ENCODE assay signal across 21 cellular contexts in genomic region chr10:60021324-60021723, GRCh38.
"Had no signal": no experiment of that assay in that cellular context is flagged by ENCODE, and none has a peak within 500 bp of the region (broad histone marks: within the 10 kb centered on the region; RNA-seq: fewer than 3 reads in every experiment).

No MANE protein-coding gene starts in this region.

- H3K4me1 ChIP-seq: ascending aorta had no signal

- FAIRE-seq: bronchial epithelial cell, K562 had no signal

- H3K27me3 ChIP-seq: ascending aorta, body of pancreas had no signal

- H3K9me3 ChIP-seq: ascending aorta, body of pancreas had no signal

- H2AFZ ChIP-seq: PC-9 had no signal

- H3K4me2 ChIP-seq: PC-9 had no signal

- H3K27ac ChIP-seq: ascending aorta, body of pancreas, PC-9 had no signal

- DNase-seq: activated CD4-positive, alpha-beta memory T cell treated with anti-CD3 and anti-CD28 coated beads for 36 hours; activated CD4-positive, alpha-beta T cell treated with anti-CD3 and anti-CD28 coated beads, Interleukin-2, amount 10 ng/mL, durations not matched to agents 24 days and 14 days; activated CD4-positive, CD25-positive, alpha-beta regulatory T cell treated with anti-CD3 and anti-CD28 coated beads, Interleukin-2, amount 50 U/mL, for 72 hours; activated CD8-positive, alpha-beta memory T cell treated with anti-CD3 and anti-CD28 coated beads for 24 hours; activated naive CD8-positive, alpha-beta T cell treated with anti-CD3 and anti-CD28 coated beads, Interleukin-2, amount 50 U/mL, for 24 hours; activated T-cell treated with anti-CD3 and anti-CD28 coated beads, Interleukin-2, amount 50 U/mL, for 48 hours; amniotic stem cell; body of pancreas; Karpas-422; MM.1S; NCI-H1105 treated with DMSO at 0.1 percent for 48 hours; NCI-H1436 treated with DMSO at 0.1 percent for 48 hours; NCI-H187; NCI-H2081 treated with DMSO at 0.1 percent for 48 hours; NCI-H446; NCI-H524; PC-9; SHP77 treated with DMSO at 0.1 percent for 48 hours had no signal

- ATAC-seq: activated naive CD8-positive, alpha-beta T cell treated with anti-CD3 and anti-CD28 coated beads, Interleukin-2, amount 50 U/mL, for 24 hours; body of pancreas; K562 had no signal

- H3K36me3 ChIP-seq: ascending aorta had no signal

- H3K4me3 ChIP-seq: ascending aorta, body of pancreas, K562, PC-9 had no signal
